Comparison of ENCODE assay signal across 17 cellular contexts in genomic region chr1:203751051-203751450, GRCh38. TPM values are rescaled to one million over a fixed set of nuclear protein-coding genes. Genes with fewer than 3 reads are reported as not detected.
A peak's percentile ranks its signal among the peaks of the same experiment; 100 is the strongest.
DNase-seq lines count a peak whose midpoint lies in the region; ATAC-seq and TF ChIP-seq lines count a peak whose summit lies in the region.
"Had no signal": no experiment of that assay in that cellular context is flagged by ENCODE, and none has a peak within 500 bp of the region (broad histone marks: within the 10 kb centered on the region; RNA-seq: fewer than 3 reads in every experiment).

No MANE protein-coding gene starts in this region.

- H3K4me3 ChIP-seq in astrocyte of the spinal cord (ENCODE audit: low read depth, low read length) = no peak overlapping the region
- H3K4me3 ChIP-seq in suprapubic skin = no peak overlapping the region
- H3K4me3 ChIP-seq in CD4-positive, alpha-beta memory T cell (ENCODE audit: low read length in 2 of 2) = no peak overlapping the region
- H3K4me3 ChIP-seq: breast epithelium had no signal

- no peaks in the 10 kb centered on the region for H3K36me3 ChIP-seq in suprapubic skin
- H3K36me3 ChIP-seq in CD4-positive, alpha-beta memory T cell (ENCODE audit: insufficient read depth, low read length) = no peaks in the 10 kb centered on the region
- H3K36me3 ChIP-seq: breast epithelium had no signal

- intact Hi-C loops in CD4-positive, alpha-beta memory T cell (cut with micrococcal nuclease) = no loop called here

- H3K4me1 Mint-ChIP-seq in CD4-positive, alpha-beta memory T cell = peaks cover 13 to 32% (median 22%) of the 10 kb centered on the region in 4 donors

- no peak for TF ChIP-seq POLR2A in suprapubic skin (IDR thresholded peaks at IDR 0.05)

- CTCF ChIA-PET in CD4-positive, alpha-beta memory T cell (lab: Charles Lee; ENCODE audit: partially characterized antibody) = interaction anchor here (0.7 to 0.8 kb wide), 2 partner anchors 14 to 17 kb away, joined by 3 read pairs; partner anchors contain the start of gene LAX1

- no peaks in the 10 kb centered on the region for H3K27me3 Mint-ChIP-seq in CD4-positive, alpha-beta memory T cell

- WGBS in suprapubic skin = 55% methylated on average over 3 of the region's 3 CpGs

- H3K9me3 ChIP-seq in suprapubic skin = no peaks in the 10 kb centered on the region
- no peaks in the 10 kb centered on the region for H3K9me3 ChIP-seq in CD4-positive, alpha-beta memory T cell (ENCODE audit: control insufficient read depth in 1 of 2, low read length in 2 of 2)
- H3K9me3 ChIP-seq: breast epithelium had no signal

- no peak for TF ChIP-seq EP300 in suprapubic skin (IDR thresholded peaks at IDR 0.05)

- POLR2A ChIA-PET in CD4-positive, alpha-beta memory T cell (lab: Charles Lee; ENCODE audit: partially characterized antibody) = interaction anchor here (3.3 kb wide), 1 partner anchor 14 kb away, joined by 17 read pairs; the partner anchor contains the start of gene LAX1

- H3K4me3 Mint-ChIP-seq in CD4-positive, alpha-beta memory T cell = no peak overlapping the region
- H3K4me3 Mint-ChIP-seq: CD8-positive, alpha-beta T cell had no signal

- peaks cover 0 to 2% (median 0%) of the 10 kb centered on the region in 8 donors for H3K9me3 Mint-ChIP-seq in CD4-positive, alpha-beta memory T cell
- H3K9me3 Mint-ChIP-seq: CD8-positive, alpha-beta T cell had no signal

- peak overlapping the region; percentile 44 for H3K27ac ChIP-seq in suprapubic skin
- no peak overlapping the region for H3K27ac ChIP-seq in CD4-positive, alpha-beta memory T cell (ENCODE audit: low read depth, low read length)

- H3K36me3 Mint-ChIP-seq in CD4-positive, alpha-beta memory T cell = no peaks in the 10 kb centered on the region
- H3K36me3 Mint-ChIP-seq: CD8-positive, alpha-beta T cell had no signal

- in situ Hi-C loops in astrocyte of the spinal cord (cut with HindIII; ENCODE audit: low sequenced_read_pairs) = no loop called here

- no peak overlapping the region for H3K27ac Mint-ChIP-seq in CD4-positive, alpha-beta memory T cell
- H3K27ac Mint-ChIP-seq: CD8-positive, alpha-beta T cell had no signal

- H3K27me3 ChIP-seq in suprapubic skin = no peaks in the 10 kb centered on the region
- H3K27me3 ChIP-seq in CD4-positive, alpha-beta memory T cell (ENCODE audit: insufficient read depth, low read length) = no peaks in the 10 kb centered on the region
- H3K27me3 ChIP-seq: breast epithelium had no signal

- TF ChIP-seq CTCF in astrocyte of the spinal cord (IDR thresholded peaks at IDR 0.05; ENCODE audit: low read depth, low read length) = no peak
- TF ChIP-seq CTCF in suprapubic skin (IDR thresholded peaks at IDR 0.05) = no peak

- peaks cover 20% of the 10 kb centered on the region for H3K4me1 ChIP-seq in suprapubic skin
- H3K4me1 ChIP-seq in CD4-positive, alpha-beta memory T cell (ENCODE audit: insufficient read depth, low read length) = peaks cover 21% of the 10 kb centered on the region
- H3K4me1 ChIP-seq: breast epithelium had no signal

- ATAC-seq in HG03460 (IDR thresholded peaks at IDR 0.05; ENCODE audit: unreplicated experiment) = no peak
- ATAC-seq: CD8-positive, alpha-beta T cell had no signal

- DNase-seq in HCEC 1CT (peak; percentile 42), astrocyte of the spinal cord (ENCODE audit: low read depth, low spot score) (peak; percentile 20), foreskin melanocyte (peak; percentile 9), suprapubic skin (ENCODE audit: low spot score in 2 of 2) (no peak), cerebellar nuclear complex (lab: John Stamatoyannopoulos, UW) (no peak), mesenteric fat pad (ENCODE audit: low spot score) (no peak)
- no peak for DNase-seq in CD4-positive, alpha-beta memory T cell
- DNase-seq: activated naive CD4-positive, alpha-beta T cell; CD8-positive, alpha-beta T cell; glutamatergic neuron; MV-4-11; NCI-H2107; NCI-H748 treated with DMSO at 0.1 percent for 48 hours had no signal

RNA-seq across cellular contexts. Expression of gene LAX1, which starts 13.9 kb away (rescaled TPM):
- under 1 TPM in 3 of 4 donors, not detected in 1; 0.25 to 0.97 (median 0.45) TPM for total RNA-seq in suprapubic skin
- total RNA-seq in CD4-positive, alpha-beta memory T cell = 10 to 100 TPM; 39.5 to 41.2 TPM
- polyA plus RNA-seq in CD4-positive, alpha-beta memory T cell = 10 to 100 TPM in 1 of 2 donors, 1 to 10 TPM in 1; 5.5 to 36.7 TPM
- 1.3 TPM for total RNA-seq in mesenteric fat pad
- total RNA-seq: G401, osteocyte had no signal

RNA-seq across cellular contexts. Expression of gene ZBED6, which starts 44.4 kb away (rescaled TPM):
- total RNA-seq in suprapubic skin = 10 to 100 TPM; 19.2 to 76.7 (median 30.3) TPM
- total RNA-seq in CD4-positive, alpha-beta memory T cell = 10 to 100 TPM; 26.5 to 29.3 TPM
- polyA plus RNA-seq in CD4-positive, alpha-beta memory T cell = under 1 TPM; 0.29 to 0.40 TPM
- 44.8 TPM for total RNA-seq in mesenteric fat pad

RNA-seq across cellular contexts. Expression of gene ZC3H11A, which starts 44.4 kb away (rescaled TPM):
- 100 to 1,000 TPM in 3 of 4 donors, 10 to 100 TPM in 1; 99.8 to 153 (median 110) TPM for total RNA-seq in suprapubic skin
- 100 to 1,000 TPM; 132 to 141 TPM for total RNA-seq in CD4-positive, alpha-beta memory T cell
- 10 to 100 TPM; 50.9 to 55.0 TPM for polyA plus RNA-seq in CD4-positive, alpha-beta memory T cell
- total RNA-seq in mesenteric fat pad = 59.3 TPM

Comparison
In these comparisons a context has a peak if more than half of its experiments do, and no peak if none do; other contexts are left out.
1. DNase-seq: peak in HCEC 1CT (single experiment), astrocyte of the spinal cord (single experiment) and foreskin melanocyte (single experiment); none in suprapubic skin (0 of 2), CD4-positive, alpha-beta memory T cell (0 of 5), cerebellar nuclear complex (0 of 2) and mesenteric fat pad (single experiment).
2. RNA of gene LAX1, which starts 13.9 kb away (total RNA-seq): 39.5 to 41.2 TPM in CD4-positive, alpha-beta memory T cell; 1.3 TPM in mesenteric fat pad (single experiment) and 0.25 to 0.97 TPM in suprapubic skin; every median in the first group is over 10 times any median in the second.